In the genomic region with DNA sequence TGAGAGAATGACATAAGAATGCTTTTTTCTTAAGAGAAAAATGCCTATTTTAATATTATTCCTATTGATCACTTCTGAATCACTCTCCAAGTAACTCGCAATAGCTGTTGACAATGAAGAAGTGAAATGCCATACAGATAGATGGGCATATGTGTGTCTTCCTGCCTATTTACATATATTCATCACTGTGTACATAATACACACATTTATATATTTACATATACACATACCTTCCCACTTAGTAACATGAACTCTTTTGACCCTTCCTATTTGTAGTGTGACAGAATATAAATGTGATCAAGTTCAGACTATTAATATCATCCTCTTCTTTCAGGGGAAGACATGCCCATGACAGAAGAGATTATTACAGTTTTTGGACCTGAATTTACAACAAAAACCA, we compare ENCODE assay signal across 15 cellular contexts.
DNase-seq lines count a peak whose midpoint lies in the region; FAIRE-seq and TF ChIP-seq lines count a peak whose summit lies in the region.
"Had no signal": no experiment of that assay in that cellular context is flagged by ENCODE, and none has a peak within 500 bp of the region (broad histone marks: within the 10 kb centered on the region; RNA-seq: fewer than 3 reads in every experiment).

No MANE protein-coding gene starts in this region.

- no peak for TF ChIP-seq CTCF in bronchial epithelial cell (IDR thresholded peaks at IDR 0.05; ENCODE audit: insufficient read depth, low read length, severe bottlenecking)
- no peak for TF ChIP-seq CTCF in smooth muscle cell (IDR thresholded peaks at IDR 0.05; ENCODE audit: borderline replicate concordance, insufficient read depth, poor library complexity, severe bottlenecking)

- H3K27me3 ChIP-seq in bronchial epithelial cell (ENCODE audit: control insufficient read depth, insufficient read depth, low read length) (no peaks in the 10 kb centered on the region), smooth muscle cell (ENCODE audit: low read depth) (no peaks in the 10 kb centered on the region)
- H3K27me3 ChIP-seq: BLaER1 had no signal

- H4K20me1 ChIP-seq in smooth muscle cell (ENCODE audit: low read depth), result no peaks in the 10 kb centered on the region
- H4K20me1 ChIP-seq: BLaER1 had no signal

- 100% methylated on average over 1 of the region's 1 CpG for WGBS in smooth muscle cell (ENCODE audit: low lambda C conversion rate)

- no peak overlapping the region for H3K4me3 ChIP-seq in bronchial epithelial cell (ENCODE audit: low read depth, low read length)
- no peak overlapping the region for H3K4me3 ChIP-seq in smooth muscle cell
- H3K4me3 ChIP-seq: BLaER1, GM12878 had no signal

- FAIRE-seq in bronchial epithelial cell (lab: Jason Lieb, UNC), result no peak
- FAIRE-seq: GM12878, GM18507 had no signal

- DNase-seq in DMS53 treated with DMSO at 0.1 percent for 48 hours (lab: John Stamatoyannopoulos, UW; ENCODE audit: unreplicated experiment) (peak; percentile 52), NCI-H526 treated with DMSO at 0.1 percent for 48 hours (lab: John Stamatoyannopoulos, UW) (peak; percentile 61), bronchial epithelial cell (ENCODE audit: low read depth) (peak; percentile 87), smooth muscle cell (lab: John Stamatoyannopoulos, UW; ENCODE audit: unreplicated experiment) (no peak), NCI-H748 treated with DMSO at 0.1 percent for 48 hours (lab: John Stamatoyannopoulos, UW) (no peak), dermis blood vessel endothelial cell (no peak), NCI-H1417 treated with DMSO at 0.1 percent for 48 hours (lab: John Stamatoyannopoulos, UW) (no peak)
- DNase-seq: 8988T; AML-193; Caco-2; CD8-positive, alpha-beta memory T cell had no signal

- H3K27ac ChIP-seq in smooth muscle cell (ENCODE audit: low read depth), result no peak overlapping the region
- H3K27ac ChIP-seq: BLaER1, HL-60 had no signal

- peaks cover 10% of the 10 kb centered on the region for H3K4me1 ChIP-seq in smooth muscle cell (ENCODE audit: low read depth)
- H3K4me1 ChIP-seq: BLaER1, Caco-2 had no signal

- no peak overlapping the region for H2AFZ ChIP-seq in smooth muscle cell (ENCODE audit: low read depth)

- no peaks in the 10 kb centered on the region for H3F3A ChIP-seq in smooth muscle cell (ENCODE audit: low read depth)

- no peaks in the 10 kb centered on the region for H3K9me3 ChIP-seq in smooth muscle cell (replicated peaks; ENCODE audit: low read depth)
- H3K9me3 ChIP-seq: BLaER1, Caco-2 had no signal

- no peak overlapping the region for H3K9ac ChIP-seq in smooth muscle cell (ENCODE audit: low read depth)
- H3K9ac ChIP-seq: BLaER1 had no signal

- no peaks in the 10 kb centered on the region for H3K36me3 ChIP-seq in bronchial epithelial cell (ENCODE audit: control insufficient read depth, insufficient read depth, low read length)
- H3K36me3 ChIP-seq in smooth muscle cell (ENCODE audit: low read depth), result no peaks in the 10 kb centered on the region
- H3K36me3 ChIP-seq: BLaER1 had no signal

- peak overlapping the region; percentile 7 for H3K4me2 ChIP-seq in smooth muscle cell
- H3K4me2 ChIP-seq: BLaER1 had no signal

- H3K79me2 ChIP-seq in smooth muscle cell (ENCODE audit: low read depth), result no peaks in the 10 kb centered on the region

Comparison
In these comparisons a context has a peak if more than half of its experiments do, and no peak if none do; other contexts are left out.
1. DNase-seq: peak in DMS53 treated with DMSO at 0.1 percent for 48 hours (single experiment), NCI-H526 treated with DMSO at 0.1 percent for 48 hours (single experiment) and bronchial epithelial cell (single experiment); none in smooth muscle cell (single experiment), NCI-H748 treated with DMSO at 0.1 percent for 48 hours (single experiment), dermis blood vessel endothelial cell (single experiment) and NCI-H1417 treated with DMSO at 0.1 percent for 48 hours (single experiment).